In the genomic region with DNA sequence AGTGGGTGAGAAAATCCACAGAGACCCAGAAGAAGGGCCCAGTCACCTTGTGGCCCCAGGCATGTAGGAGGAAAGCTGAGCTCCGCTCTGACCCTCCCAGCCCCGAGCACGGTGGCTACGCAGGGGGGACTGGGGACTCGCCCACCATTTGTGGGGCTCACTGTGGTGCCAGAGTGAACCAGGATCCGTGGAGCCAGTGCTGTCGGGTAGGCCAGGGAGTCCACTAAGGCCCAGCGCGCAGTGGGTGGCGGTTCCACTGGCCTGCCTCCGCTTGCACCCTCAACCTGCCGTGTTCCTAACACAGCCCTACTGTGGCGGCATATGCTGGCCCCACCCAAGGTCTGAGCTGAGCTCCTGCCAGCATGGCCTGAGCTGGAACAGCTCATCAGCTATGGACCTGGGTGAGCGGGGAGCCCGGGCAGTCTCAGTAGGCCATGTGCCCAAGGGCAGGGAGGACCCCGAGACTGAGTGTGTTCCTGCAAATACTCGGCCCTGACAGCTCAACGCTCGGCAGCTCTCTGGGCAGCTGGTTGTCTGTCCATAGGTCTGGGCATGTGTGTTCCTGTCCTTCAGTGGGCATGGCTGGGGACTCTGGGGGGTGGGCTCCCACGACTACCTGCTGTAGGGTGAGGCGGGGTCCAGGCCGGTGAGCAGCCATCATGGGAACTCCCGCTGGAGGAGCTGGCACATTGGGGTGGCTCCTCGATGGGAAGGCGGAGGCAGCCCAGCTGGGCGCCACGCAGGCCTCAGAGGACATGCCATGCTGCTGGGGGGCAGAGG, we compare ENCODE assay signal across 2 cellular contexts.
TF ChIP-seq lines count a peak whose summit lies in the region.

No MANE protein-coding gene starts in this region.

TF ChIP-seq in IMR-90, 13 proteins besides CTCF, POLR2A, EP300 and RAD21:
- TF ChIP-seq CEBPB (IDR thresholded peaks at IDR 0.05; ENCODE audit: low read depth, low read length), result no peak
- TF ChIP-seq CHD1 (IDR thresholded peaks at IDR 0.05; ENCODE audit: low read depth, low read length), result no peak
- TF ChIP-seq, protein P1, sequence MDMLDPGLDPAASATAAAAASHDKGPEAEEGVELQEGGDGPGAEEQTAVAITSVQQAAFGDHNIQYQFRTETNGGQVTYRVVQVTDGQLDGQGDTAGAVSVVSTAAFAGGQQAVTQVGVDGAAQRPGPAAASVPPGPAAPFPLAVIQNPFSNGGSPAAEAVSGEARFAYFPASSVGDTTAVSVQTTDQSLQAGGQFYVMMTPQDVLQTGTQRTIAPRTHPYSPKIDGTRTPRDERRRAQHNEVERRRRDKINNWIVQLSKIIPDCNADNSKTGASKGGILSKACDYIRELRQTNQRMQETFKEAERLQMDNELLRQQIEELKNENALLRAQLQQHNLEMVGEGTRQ (IDR thresholded peaks at IDR 0.05; ENCODE audit: low read depth, low read length), result no peak
- TF ChIP-seq BHLHE40 (IDR thresholded peaks at IDR 0.05; ENCODE audit: low read depth, low read length), result no peak
- TF ChIP-seq MAZ (IDR thresholded peaks at IDR 0.05; ENCODE audit: borderline replicate concordance, low read depth, low read length), result no peak
- no peak for TF ChIP-seq MAFK (IDR thresholded peaks at IDR 0.05; ENCODE audit: low read depth, low read length)
- no peak for TF ChIP-seq NFE2L2 (IDR thresholded peaks at IDR 0.05; ENCODE audit: low read depth, low read length)
- TF ChIP-seq SMC3 (IDR thresholded peaks at IDR 0.05; ENCODE audit: low read depth, low read length), result no peak
- TF ChIP-seq FOS (IDR thresholded peaks at IDR 0.05; ENCODE audit: low read depth, low read length), result no peak
- TF ChIP-seq RCOR1 (IDR thresholded peaks at IDR 0.05; ENCODE audit: insufficient replicate concordance, low read length), result no peak
- TF ChIP-seq RFX5 (IDR thresholded peaks at IDR 0.05; ENCODE audit: low read depth, low read length), result no peak
- no peak for TF ChIP-seq MXI1 (IDR thresholded peaks at IDR 0.05; ENCODE audit: borderline replicate concordance, low read depth, low read length)
- TF ChIP-seq, protein P2, sequence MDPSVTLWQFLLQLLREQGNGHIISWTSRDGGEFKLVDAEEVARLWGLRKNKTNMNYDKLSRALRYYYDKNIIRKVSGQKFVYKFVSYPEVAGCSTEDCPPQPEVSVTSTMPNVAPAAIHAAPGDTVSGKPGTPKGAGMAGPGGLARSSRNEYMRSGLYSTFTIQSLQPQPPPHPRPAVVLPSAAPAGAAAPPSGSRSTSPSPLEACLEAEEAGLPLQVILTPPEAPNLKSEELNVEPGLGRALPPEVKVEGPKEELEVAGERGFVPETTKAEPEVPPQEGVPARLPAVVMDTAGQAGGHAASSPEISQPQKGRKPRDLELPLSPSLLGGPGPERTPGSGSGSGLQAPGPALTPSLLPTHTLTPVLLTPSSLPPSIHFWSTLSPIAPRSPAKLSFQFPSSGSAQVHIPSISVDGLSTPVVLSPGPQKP (IDR thresholded peaks at IDR 0.05; ENCODE audit: borderline replicate concordance, low read depth, low read length), result no peak

TF ChIP-seq in WTC11, 78 proteins besides CTCF, POLR2A, EP300 and RAD21:
- TF ChIP-seq NFYB (CRISPR knock-in tag; conservative IDR thresholded peaks at IDR 0.05; ENCODE audit: low read depth), result no peak
- TF ChIP-seq, protein P3, sequence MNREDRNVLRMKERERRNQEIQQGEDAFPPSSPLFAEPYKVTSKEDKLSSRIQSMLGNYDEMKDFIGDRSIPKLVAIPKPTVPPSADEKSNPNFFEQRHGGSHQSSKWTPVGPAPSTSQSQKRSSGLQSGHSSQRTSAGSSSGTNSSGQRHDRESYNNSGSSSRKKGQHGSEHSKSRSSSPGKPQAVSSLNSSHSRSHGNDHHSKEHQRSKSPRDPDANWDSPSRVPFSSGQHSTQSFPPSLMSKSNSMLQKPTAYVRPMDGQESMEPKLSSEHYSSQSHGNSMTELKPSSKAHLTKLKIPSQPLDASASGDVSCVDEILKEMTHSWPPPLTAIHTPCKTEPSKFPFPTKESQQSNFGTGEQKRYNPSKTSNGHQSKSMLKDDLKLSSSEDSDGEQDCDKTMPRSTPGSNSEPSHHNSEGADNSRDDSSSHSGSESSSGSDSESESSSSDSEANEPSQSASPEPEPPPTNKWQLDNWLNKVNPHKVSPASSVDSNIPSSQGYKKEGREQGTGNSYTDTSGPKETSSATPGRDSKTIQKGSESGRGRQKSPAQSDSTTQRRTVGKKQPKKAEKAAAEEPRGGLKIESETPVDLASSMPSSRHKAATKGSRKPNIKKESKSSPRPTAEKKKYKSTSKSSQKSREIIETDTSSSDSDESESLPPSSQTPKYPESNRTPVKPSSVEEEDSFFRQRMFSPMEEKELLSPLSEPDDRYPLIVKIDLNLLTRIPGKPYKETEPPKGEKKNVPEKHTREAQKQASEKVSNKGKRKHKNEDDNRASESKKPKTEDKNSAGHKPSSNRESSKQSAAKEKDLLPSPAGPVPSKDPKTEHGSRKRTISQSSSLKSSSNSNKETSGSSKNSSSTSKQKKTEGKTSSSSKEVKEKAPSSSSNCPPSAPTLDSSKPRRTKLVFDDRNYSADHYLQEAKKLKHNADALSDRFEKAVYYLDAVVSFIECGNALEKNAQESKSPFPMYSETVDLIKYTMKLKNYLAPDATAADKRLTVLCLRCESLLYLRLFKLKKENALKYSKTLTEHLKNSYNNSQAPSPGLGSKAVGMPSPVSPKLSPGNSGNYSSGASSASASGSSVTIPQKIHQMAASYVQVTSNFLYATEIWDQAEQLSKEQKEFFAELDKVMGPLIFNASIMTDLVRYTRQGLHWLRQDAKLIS (CRISPR knock-in tag; IDR thresholded peaks at IDR 0.05; ENCODE audit: borderline replicate concordance), result no peak
- no peak for TF ChIP-seq RORB (CRISPR knock-in tag; IDR thresholded peaks at IDR 0.05)
- no peak for TF ChIP-seq NR2C2 (CRISPR knock-in tag; IDR thresholded peaks at IDR 0.05)
- no peak for TF ChIP-seq ETV6 (CRISPR knock-in tag; IDR thresholded peaks at IDR 0.05)
- no peak for TF ChIP-seq CREB1 (CRISPR knock-in tag; IDR thresholded peaks at IDR 0.05)
- no peak for TF ChIP-seq ZNF138 (CRISPR knock-in tag; conservative IDR thresholded peaks at IDR 0.05)
